1 cellular context compared by ENCODE assay signal in genomic region chr17:70774339-70775110, GRCh38.
A peak's percentile ranks its signal among the peaks of the same experiment; 100 is the strongest.
TF ChIP-seq lines count a peak whose summit lies in the region.

No MANE protein-coding gene starts in this region.

TF ChIP-seq in K562, 482 proteins besides CTCF, POLR2A, EP300 and RAD21 (continued from another document):
- TF ChIP-seq, protein P1, sequence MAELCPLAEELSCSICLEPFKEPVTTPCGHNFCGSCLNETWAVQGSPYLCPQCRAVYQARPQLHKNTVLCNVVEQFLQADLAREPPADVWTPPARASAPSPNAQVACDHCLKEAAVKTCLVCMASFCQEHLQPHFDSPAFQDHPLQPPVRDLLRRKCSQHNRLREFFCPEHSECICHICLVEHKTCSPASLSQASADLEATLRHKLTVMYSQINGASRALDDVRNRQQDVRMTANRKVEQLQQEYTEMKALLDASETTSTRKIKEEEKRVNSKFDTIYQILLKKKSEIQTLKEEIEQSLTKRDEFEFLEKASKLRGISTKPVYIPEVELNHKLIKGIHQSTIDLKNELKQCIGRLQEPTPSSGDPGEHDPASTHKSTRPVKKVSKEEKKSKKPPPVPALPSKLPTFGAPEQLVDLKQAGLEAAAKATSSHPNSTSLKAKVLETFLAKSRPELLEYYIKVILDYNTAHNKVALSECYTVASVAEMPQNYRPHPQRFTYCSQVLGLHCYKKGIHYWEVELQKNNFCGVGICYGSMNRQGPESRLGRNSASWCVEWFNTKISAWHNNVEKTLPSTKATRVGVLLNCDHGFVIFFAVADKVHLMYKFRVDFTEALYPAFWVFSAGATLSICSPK (IDR thresholded peaks at IDR 0.05; ENCODE audit: borderline replicate concordance): no peak
- TF ChIP-seq ZNF143 (CRISPR knock-in tag; IDR thresholded peaks at IDR 0.05) (no peak), TSC22D4 (tag; IDR thresholded peaks at IDR 0.05) (no peak), PML (IDR thresholded peaks at IDR 0.05; ENCODE audit: low read length) (no peak), SIX5 (IDR thresholded peaks at IDR 0.05; ENCODE audit: borderline replicate concordance in 1 of 2, insufficient read depth in 1 of 2, low read depth in 1 of 2, low read length in 2 of 2) (no peak), MAFG (tag; conservative IDR thresholded peaks at IDR 0.05) (0 out of 2 replicates have a peak, but pooled peaks have one; percentile 5), E2F3 (CRISPR knock-in tag; IDR thresholded peaks at IDR 0.05) (no peak), SRSF3 (IDR thresholded peaks at IDR 0.05; ENCODE audit: insufficient read depth, low read length) (no peak), ZNF436 (CRISPR knock-in tag; IDR thresholded peaks at IDR 0.05) (no peak), MAFK (IDR thresholded peaks at IDR 0.05; ENCODE audit: low read length) (peak; percentile 31; the same call in 1 of the 2 replicates)
- TF ChIP-seq, protein P2, sequence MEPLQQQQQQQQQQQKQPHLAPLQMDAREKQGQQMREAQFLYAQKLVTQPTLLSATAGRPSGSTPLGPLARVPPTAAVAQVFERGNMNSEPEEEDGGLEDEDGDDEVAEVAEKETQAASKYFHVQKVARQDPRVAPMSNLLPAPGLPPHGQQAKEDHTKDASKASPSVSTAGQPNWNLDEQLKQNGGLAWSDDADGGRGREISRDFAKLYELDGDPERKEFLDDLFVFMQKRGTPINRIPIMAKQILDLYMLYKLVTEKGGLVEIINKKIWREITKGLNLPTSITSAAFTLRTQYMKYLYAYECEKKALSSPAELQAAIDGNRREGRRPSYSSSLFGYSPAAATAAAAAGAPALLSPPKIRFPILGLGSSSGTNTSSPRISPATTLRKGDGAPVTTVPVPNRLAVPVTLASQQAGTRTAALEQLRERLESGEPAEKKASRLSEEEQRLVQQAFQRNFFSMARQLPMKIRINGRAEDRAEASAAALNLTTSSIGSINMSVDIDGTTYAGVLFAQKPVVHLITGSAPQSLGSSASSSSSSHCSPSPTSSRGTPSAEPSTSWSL (CRISPR knock-in tag; IDR thresholded peaks at IDR 0.05; ENCODE audit: borderline replicate concordance): no peak
